11 cellular contexts compared by ENCODE assay signal in genomic region chr19:10260141-10260584, GRCh38. TPM values are rescaled to one million over a fixed set of nuclear protein-coding genes. Genes with fewer than 3 reads are reported as not detected.
DNase-seq lines count a peak whose midpoint lies in the region; ATAC-seq and TF ChIP-seq lines count a peak whose summit lies in the region.
"Had no signal": no experiment of that assay in that cellular context is flagged by ENCODE, and none has a peak within 500 bp of the region (broad histone marks: within the 10 kb centered on the region; RNA-seq: fewer than 3 reads in every experiment).

No MANE protein-coding gene starts in this region.

- H3K4me1 ChIP-seq in effector memory CD4-positive, alpha-beta T cell (ENCODE audit: control insufficient read depth, insufficient read depth, low read length, poor library complexity, severe bottlenecking), result peaks cover 8% of the 10 kb centered on the region
- H3K4me1 ChIP-seq in adrenal gland (replicated peaks in 1 of 2), result no peaks in the 10 kb centered on the region
- H3K4me1 ChIP-seq in mesenchymal stem cell (ENCODE audit: control insufficient read depth, insufficient read depth, low read depth, low read length), result peaks cover 11% of the 10 kb centered on the region
- H3K4me1 ChIP-seq: parathyroid adenoma, uterus had no signal

- no peak overlapping the region for H2BK15ac ChIP-seq in mesenchymal stem cell (ENCODE audit: low read depth, poor library complexity, severe bottlenecking)

- no peaks in the 10 kb centered on the region for H3K27me3 Mint-ChIP-seq in stimulated activated naive B cell treated with anti-CD40 and anti-IgM and Interleukin-4, amounts not matched to agents 10 μg/mL and 1 μg/mL and 100 μg/mL, for 72 hours

- peaks cover 32 to 36% of the 10 kb centered on the region in 2 donors for H3K36me3 Mint-ChIP-seq in stimulated activated naive B cell treated with anti-CD40 and anti-IgM and Interleukin-4, amounts not matched to agents 10 μg/mL and 1 μg/mL and 100 μg/mL, for 72 hours

- peaks cover 7% of the 10 kb centered on the region for H3K79me1 ChIP-seq in mesenchymal stem cell (replicated peaks; ENCODE audit: low read length, poor library complexity, severe bottlenecking)

- no peak overlapping the region for H3K23ac ChIP-seq in mesenchymal stem cell (ENCODE audit: low read length in 2 of 2)

- H3K4ac ChIP-seq in mesenchymal stem cell (ENCODE audit: low read depth in 1 of 2, low read length in 2 of 2), result no peak overlapping the region

- no peak overlapping the region for H2AK5ac ChIP-seq in mesenchymal stem cell (ENCODE audit: low read length, severe bottlenecking)

- no peaks in the 10 kb centered on the region for H3K9me3 ChIP-seq in effector memory CD4-positive, alpha-beta T cell (ENCODE audit: control insufficient read depth, low read length)
- H3K9me3 ChIP-seq in adrenal gland (replicated peaks in 1 of 3) (no peaks in the 10 kb centered on the region), mesenchymal stem cell (ENCODE audit: control insufficient read depth, low read length) (no peaks in the 10 kb centered on the region)
- H3K9me3 ChIP-seq: uterus had no signal

- H2AFZ ChIP-seq in mesenchymal stem cell (ENCODE audit: low read depth, low read length), result no peak overlapping the region
- H2AFZ ChIP-seq: parathyroid adenoma had no signal

- H3K27ac ChIP-seq in effector memory CD4-positive, alpha-beta T cell (ENCODE audit: insufficient read depth, low read length, poor library complexity, severe bottlenecking), result no peak overlapping the region
- no peak overlapping the region for H3K27ac ChIP-seq in adrenal gland
- H3K27ac ChIP-seq in mesenchymal stem cell (ENCODE audit: low read length, poor library complexity, severe bottlenecking), result no peak overlapping the region
- H3K27ac ChIP-seq: HL-60, parathyroid adenoma, uterus had no signal

- peak overlapping the region; percentile 42 for H3K27ac Mint-ChIP-seq in stimulated activated naive B cell treated with anti-CD40 and anti-IgM and Interleukin-4, amounts not matched to agents 10 μg/mL and 1 μg/mL and 100 μg/mL, for 72 hours

- H3K9me3 Mint-ChIP-seq in stimulated activated naive B cell treated with anti-CD40 and anti-IgM and Interleukin-4, amounts not matched to agents 10 μg/mL and 1 μg/mL and 100 μg/mL, for 72 hours, result no peaks in the 10 kb centered on the region

- TF ChIP-seq POLR2A in adrenal gland (IDR thresholded peaks at IDR 0.05), result no peak

- H3K4me3 ChIP-seq in effector memory CD4-positive, alpha-beta T cell (ENCODE audit: insufficient read depth, low read depth, low read length, poor library complexity, severe bottlenecking), result no peak overlapping the region
- H3K4me3 ChIP-seq in adrenal gland, result no peak overlapping the region
- no peak overlapping the region for H3K4me3 ChIP-seq in mesenchymal stem cell (ENCODE audit: insufficient read depth in 1 of 2, low read depth in 1 of 2, low read length in 2 of 2)
- H3K4me3 ChIP-seq: uterus had no signal

- TF ChIP-seq CTCF in adrenal gland (IDR thresholded peaks at IDR 0.05), result no peak

- H3K4me3 Mint-ChIP-seq in stimulated activated naive B cell treated with anti-CD40 and anti-IgM and Interleukin-4, amounts not matched to agents 10 μg/mL and 1 μg/mL and 100 μg/mL, for 72 hours, result peak overlapping the region in 1 of 2 donors; percentile 16

- peak; percentile 55 for ATAC-seq in left colon
- ATAC-seq in stimulated activated naive B cell treated with anti-CD40 and anti-IgM and Interleukin-4, amounts not matched to agents 10 μg/mL and 1 μg/mL and 100 μg/mL, for 72 hours (replicated peaks), result peak; percentile 42 to 51

- H3K14ac ChIP-seq in mesenchymal stem cell (ENCODE audit: low read length in 2 of 2), result no peak overlapping the region

- no peak overlapping the region for H3K9ac ChIP-seq in mesenchymal stem cell (ENCODE audit: low read length)
- H3K9ac ChIP-seq: parathyroid adenoma had no signal

- H3K4me2 ChIP-seq in mesenchymal stem cell (ENCODE audit: low read length, poor library complexity, severe bottlenecking), result no peak overlapping the region

- no peaks in the 10 kb centered on the region for H3K27me3 ChIP-seq in effector memory CD4-positive, alpha-beta T cell (replicated peaks; ENCODE audit: control insufficient read depth, insufficient read depth, low read length, poor library complexity, severe bottlenecking)
- H3K27me3 ChIP-seq in adrenal gland (no peaks in the 10 kb centered on the region), mesenchymal stem cell (ENCODE audit: control insufficient read depth in 1 of 2, insufficient read depth in 1 of 2, low read length in 2 of 2) (no peaks in the 10 kb centered on the region)
- H3K27me3 ChIP-seq: uterus had no signal

- no peak overlapping the region for H2BK120ac ChIP-seq in mesenchymal stem cell (ENCODE audit: low read depth, low read length)

- no peak overlapping the region for H3K18ac ChIP-seq in mesenchymal stem cell (ENCODE audit: low read depth in 1 of 2, low read length in 2 of 2)

- no peak overlapping the region for H2BK5ac ChIP-seq in mesenchymal stem cell (ENCODE audit: low read depth, low read length, poor library complexity, severe bottlenecking)

- H3K4me1 Mint-ChIP-seq in stimulated activated naive B cell treated with anti-CD40 and anti-IgM and Interleukin-4, amounts not matched to agents 10 μg/mL and 1 μg/mL and 100 μg/mL, for 72 hours, result peaks cover 18 to 38% of the 10 kb centered on the region in 2 donors

- H4K91ac ChIP-seq in mesenchymal stem cell (ENCODE audit: low read length), result no peak overlapping the region

- no peak overlapping the region for H4K8ac ChIP-seq in mesenchymal stem cell (ENCODE audit: low read length)

- DNase-seq in NCI-H2029 treated with DMSO at 0.1 percent for 48 hours (lab: John Stamatoyannopoulos, UW), result peak; percentile 75
- peak; percentile 39 to 53 (median 45) for DNase-seq in activated CD8-positive, alpha-beta memory T cell treated with anti-CD3 and anti-CD28 coated beads for 48 hours (ENCODE audit: low read depth in 2 of 3, low spot score in 2 of 3)
- no peak for DNase-seq in left colon
- no peak for DNase-seq in stimulated activated naive B cell treated with anti-CD40 and anti-IgM and Interleukin-4, amounts not matched to agents 10 μg/mL and 1 μg/mL and 100 μg/mL, for 72 hours
- DNase-seq in effector memory CD4-positive, alpha-beta T cell, result no peak
- no peak for DNase-seq in adrenal gland
- DNase-seq in mesenchymal stem cell, result no peak
- DNase-seq: NCI-H526 treated with DMSO at 0.1 percent for 48 hours, uterus had no signal

- no peak overlapping the region for H2BK12ac ChIP-seq in mesenchymal stem cell (ENCODE audit: low read length in 2 of 2)

- H3K36me3 ChIP-seq in effector memory CD4-positive, alpha-beta T cell (ENCODE audit: control insufficient read depth, insufficient read depth, low read length), result peaks cover 22% of the 10 kb centered on the region
- H3K36me3 ChIP-seq in adrenal gland (replicated peaks in 1 of 2), result peaks cover 0 to 35% of the 10 kb centered on the region in 2 donors
- peaks cover 36 to 46% of the 10 kb centered on the region in 2 experiments for H3K36me3 ChIP-seq in mesenchymal stem cell (ENCODE audit: control insufficient read depth in 1 of 2, insufficient read depth in 2 of 2, low read depth in 1 of 2, low read length in 2 of 2)
- H3K36me3 ChIP-seq: uterus had no signal

- WGBS in adrenal gland, 4 donors, result 73 to 80% (median 77%) methylated on average over 8 of the region's 8 CpGs
- 90% methylated on average over 8 of the region's 8 CpGs for WGBS in mesenchymal stem cell

- intact Hi-C loops in left colon (cut with DNase I, micrococcal nuclease) (no loop called here), adrenal gland (cut with DNase I) (no loop called here)

RNA-seq across cellular contexts. Expression of gene MRPL4, which starts 8.1 kb away (rescaled TPM):
- total RNA-seq in left colon (10 to 100 TPM; 43.5 to 61.9 TPM), adrenal gland (100 to 1,000 TPM in 1 of 8 donors, 10 to 100 TPM in 7; 43.7 to 123 (median 86.0) TPM)
- polyA plus RNA-seq in adrenal gland, result 10 to 100 TPM; 33.4 to 56.4 (median 43.8) TPM
- polyA plus RNA-seq in mesenchymal stem cell (2013, experiment 1 of 2), result 38.3 TPM
- 39.0 TPM for polyA plus RNA-seq in mesenchymal stem cell (2013, experiment 2 of 2)

RNA-seq across cellular contexts. Expression of gene ICAM1, which starts 10.8 kb away (rescaled TPM):
- total RNA-seq in left colon, result 1 to 10 TPM; 7.7 to 8.7 TPM
- total RNA-seq in adrenal gland, result 10 to 100 TPM; 12.2 to 90.4 (median 34.4) TPM
- 10 to 100 TPM in 2 of 3 donors, 1 to 10 TPM in 1; 8.8 to 27.6 (median 13.5) TPM for polyA plus RNA-seq in adrenal gland
- polyA plus RNA-seq in mesenchymal stem cell (2013, experiment 1 of 2), result 73.0 TPM
- polyA plus RNA-seq in mesenchymal stem cell (2013, experiment 2 of 2), result 70.2 TPM

RNA-seq across cellular contexts. Expression of gene ICAM4, which starts 26.6 kb away (rescaled TPM):
- total RNA-seq in left colon (under 1 TPM in 1 of 2 donors, not detected in 1; 0.53 TPM), adrenal gland (1 to 10 TPM in 1 of 8 donors, under 1 TPM in 4, not detected in 3; 0.39 to 1.0 (median 0.53) TPM)
- under 1 TPM in 2 of 3 donors, not detected in 1; 0.34 to 0.48 TPM for polyA plus RNA-seq in adrenal gland
- polyA plus RNA-seq in mesenchymal stem cell (2013, experiment 1 of 2), result 1.4 TPM
- 1.0 TPM for polyA plus RNA-seq in mesenchymal stem cell (2013, experiment 2 of 2)

RNA-seq across cellular contexts. Expression of gene S1PR2, which starts 29.0 kb away (rescaled TPM):
- total RNA-seq in left colon, result 1 to 10 TPM; 2.3 to 5.2 TPM
- 1 to 10 TPM; 2.1 to 9.5 (median 6.6) TPM for total RNA-seq in adrenal gland
- 1 to 10 TPM; 1.6 to 3.5 (median 3.1) TPM for polyA plus RNA-seq in adrenal gland
- polyA plus RNA-seq in mesenchymal stem cell (2013, experiment 1 of 2), result 8.7 TPM
- polyA plus RNA-seq in mesenchymal stem cell (2013, experiment 2 of 2), result 8.2 TPM

RNA-seq across cellular contexts. Expression of gene ICAM5, which starts 29.6 kb away (rescaled TPM):
- total RNA-seq in left colon (1 to 10 TPM in 1 of 2 donors, under 1 TPM in 1; 0.76 to 1.1 TPM), adrenal gland (1 to 10 TPM in 1 of 8 donors, under 1 TPM in 5, not detected in 2; 0.13 to 2.2 (median 0.50) TPM)
- polyA plus RNA-seq in adrenal gland, result under 1 TPM in 2 of 3 donors, not detected in 1; 0.20 to 0.64 TPM
- 0.73 TPM for polyA plus RNA-seq in mesenchymal stem cell (2013, experiment 1 of 2)
- polyA plus RNA-seq in mesenchymal stem cell (2013, experiment 2 of 2), result 0.86 TPM

Comparison
In these comparisons a context has a peak if more than half of its experiments do, and no peak if none do; other contexts are left out.
1. DNase-seq: peak in NCI-H2029 treated with DMSO at 0.1 percent for 48 hours (single experiment) and activated CD8-positive, alpha-beta memory T cell treated with anti-CD3 and anti-CD28 coated beads for 48 hours (3 of 3); none in left colon (0 of 2), stimulated activated naive B cell treated with anti-CD40 and anti-IgM and Interleukin-4, amounts not matched to agents 10 μg/mL and 1 μg/mL and 100 μg/mL, for 72 hours (single experiment), effector memory CD4-positive, alpha-beta T cell (0 of 3), adrenal gland (0 of 7) and mesenchymal stem cell (single experiment).